ENCODE assay signal across 2 cellular contexts in the genomic region with DNA sequence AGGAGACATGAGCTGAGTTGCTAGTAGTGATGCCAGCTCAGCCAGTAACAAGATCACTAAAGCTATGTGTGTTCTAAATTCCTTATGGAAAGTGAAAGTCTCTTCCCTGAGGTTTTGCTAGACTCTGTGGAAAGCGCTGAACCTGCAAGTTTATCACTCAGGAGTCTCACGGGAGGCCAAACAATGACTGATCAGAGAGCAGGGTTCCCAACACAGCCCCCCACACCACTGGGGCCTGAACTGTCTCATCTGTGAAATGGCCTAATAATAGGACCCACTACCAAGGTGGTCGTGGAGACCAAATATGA.
TF ChIP-seq lines count a peak whose summit lies in the region.

No MANE protein-coding gene starts in this region.

TF ChIP-seq in HepG2, 621 proteins besides CTCF, POLR2A, EP300 and RAD21:
- TF ChIP-seq FOXM1 (CRISPR knock-in tag; IDR thresholded peaks at IDR 0.05) (no peak), ZNF629 (CRISPR knock-in tag; conservative IDR thresholded peaks at IDR 0.05) (peak; percentile 33; the same call in 1 of the 2 replicates), ZNF589 (CRISPR knock-in tag; conservative IDR thresholded peaks at IDR 0.05) (no peak), KLF13 (CRISPR knock-in tag; IDR thresholded peaks at IDR 0.05) (no peak), MAFK (conservative IDR thresholded peaks at IDR 0.05 in 1 of 2, IDR thresholded peaks at IDR 0.05 in 1 of 2; ENCODE audit: low read length in 2 of 2) (peak; percentile 19 to 44; a peak in 2 of 4 replicates), SALL1 (CRISPR knock-in tag; IDR thresholded peaks at IDR 0.05) (no peak)

TF ChIP-seq in SK-N-SH, 30 proteins besides CTCF, POLR2A, EP300 and RAD21:
- TF ChIP-seq, protein P1, sequence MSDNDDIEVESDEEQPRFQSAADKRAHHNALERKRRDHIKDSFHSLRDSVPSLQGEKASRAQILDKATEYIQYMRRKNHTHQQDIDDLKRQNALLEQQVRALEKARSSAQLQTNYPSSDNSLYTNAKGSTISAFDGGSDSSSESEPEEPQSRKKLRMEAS (IDR thresholded peaks at IDR 0.05; ENCODE audit: low read depth) = no peak
- TF ChIP-seq REST (IDR thresholded peaks at IDR 0.05; ENCODE audit: low read depth, low read length) (no peak), RFX5 (IDR thresholded peaks at IDR 0.05; ENCODE audit: low read length) (no peak)
